ENCODE assay signal across 8 cellular contexts in genomic region chrX:52558140-52558539, GRCh38. TPM values are rescaled to one million over a fixed set of nuclear protein-coding genes. Genes with fewer than 3 reads are reported as not detected.
"Had no signal": no experiment of that assay in that cellular context is flagged by ENCODE, and none has a peak within 500 bp of the region (broad histone marks: within the 10 kb centered on the region; RNA-seq: fewer than 3 reads in every experiment).

No MANE protein-coding gene starts in this region.

- H3K27ac Mint-ChIP-seq: GM23338, H9, IgD-negative memory B cell had no signal

- H3K4me3 Mint-ChIP-seq: GM23338, H9, IgD-negative memory B cell had no signal

- H3K9me3 Mint-ChIP-seq: GM23338, IgD-negative memory B cell had no signal

- H3K4me2 ChIP-seq: GM23338 had no signal

- ATAC-seq: GM23338 had no signal

- H3K4me1 Mint-ChIP-seq: GM23338, H9, IgD-negative memory B cell had no signal

- H2AFZ ChIP-seq: GM23338 had no signal

- H3K4me3 ChIP-seq: GM23338 had no signal

- DNase-seq: H9, HCEC 1CT had no signal

- FAIRE-seq: H1, H54, HTR-8/SVneo had no signal

- H3K36me3 Mint-ChIP-seq: IgD-negative memory B cell had no signal

RNA-seq across cellular contexts. Expression of gene XAGE1B, which starts 41.3 kb away (rescaled TPM):
- total RNA-seq: GM23338, H1, H9, HT-29 had no signal
- polyA plus RNA-seq: GM23338, H1, IgD-negative memory B cell had no signal
